Comparison of ENCODE assay signal across 5 cellular contexts in the genomic region with DNA sequence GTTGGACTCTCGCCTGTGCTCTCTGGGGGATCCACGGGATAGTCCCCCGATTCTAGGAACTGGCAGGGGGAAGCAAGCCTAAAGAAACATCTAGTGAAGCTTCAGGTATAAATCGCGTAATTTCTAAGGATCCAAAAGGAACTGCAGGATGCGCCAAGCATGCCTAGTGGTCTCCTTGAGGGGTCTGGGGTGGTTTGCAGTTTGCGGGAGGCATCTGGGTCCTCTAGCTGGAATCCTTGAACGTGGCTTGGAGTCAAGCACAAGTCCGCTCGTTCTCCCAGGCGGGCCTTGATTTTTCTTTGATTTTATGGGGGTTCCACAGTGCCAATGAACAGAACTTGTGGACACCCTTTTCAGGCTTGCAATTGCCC.
"Had no signal": no experiment of that assay in that cellular context is flagged by ENCODE, and none has a peak within 500 bp of the region (broad histone marks: within the 10 kb centered on the region; RNA-seq: fewer than 3 reads in every experiment).

No MANE protein-coding gene starts in this region.

- H3K4me3 Mint-ChIP-seq: IgD-negative memory B cell had no signal

- ATAC-seq: HepG2, K562 had no signal

- H3K27me3 Mint-ChIP-seq: IgD-negative memory B cell had no signal

- DNase-seq: IMR-90 had no signal

- H3K36me3 Mint-ChIP-seq: IgD-negative memory B cell had no signal

- H3K4me3 ChIP-seq: K562 had no signal

- H3K27ac ChIP-seq: HL-60 had no signal

- H3K27ac Mint-ChIP-seq: IgD-negative memory B cell had no signal

- H3K4me1 Mint-ChIP-seq: IgD-negative memory B cell had no signal
